8 cellular contexts compared by ENCODE assay signal in the genomic region with DNA sequence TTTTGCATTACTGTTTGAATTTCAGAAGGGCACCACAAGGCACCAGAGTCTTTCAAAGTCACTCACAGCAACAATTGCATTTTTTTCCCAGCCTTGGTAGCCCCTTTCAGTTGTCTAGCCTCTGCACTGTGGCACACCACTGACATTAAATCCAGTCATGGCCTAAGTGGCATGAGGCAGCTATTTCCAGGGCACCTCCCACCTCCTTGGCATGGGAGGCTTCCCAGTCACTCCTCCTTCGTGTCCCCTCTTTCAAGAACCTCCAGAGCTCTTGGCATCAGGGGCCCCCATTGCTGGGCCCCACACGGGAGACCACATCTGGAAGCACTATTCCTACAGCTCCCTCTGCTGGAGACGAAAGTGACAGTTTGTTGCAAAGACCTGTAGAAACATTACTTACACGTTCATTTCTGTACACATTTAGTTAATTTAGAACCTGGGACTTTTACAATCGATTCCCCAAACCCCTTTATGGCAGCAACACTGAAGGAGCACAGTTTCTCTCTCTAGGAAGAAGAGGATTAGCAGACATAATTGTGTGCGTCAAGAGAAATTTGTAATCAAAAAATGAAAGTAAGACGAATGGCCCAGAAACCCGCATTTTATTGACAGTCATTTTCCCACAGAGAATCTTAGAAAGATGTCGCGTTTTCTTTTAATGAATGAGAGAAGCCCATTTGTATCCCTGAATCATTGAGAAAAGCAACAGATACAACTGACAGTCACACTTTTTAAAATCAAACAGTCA. TPM values are rescaled to one million over a fixed set of nuclear protein-coding genes. Genes with fewer than 3 reads are reported as not detected.
DNase-seq lines count a peak whose midpoint lies in the region; ATAC-seq and TF ChIP-seq lines count a peak whose summit lies in the region.

No MANE protein-coding gene starts in this region.

- no peaks in the 10 kb centered on the region for H3K9me3 ChIP-seq in AG04450 (ENCODE audit: control insufficient read depth, insufficient read depth, low read length)
- H3K9me3 ChIP-seq in MG63: no peaks in the 10 kb centered on the region

- H3K27ac ChIP-seq in AG04450 (ENCODE audit: low read depth, low read length) (no peak overlapping the region), RWPE1 (peak overlapping the region; percentile 44; the same call in 1 of the 2 replicates)

- H3K4me3 ChIP-seq in AG04450 (ENCODE audit: low read depth, low read length) (no peak overlapping the region), GM12864 (ENCODE audit: low read depth, low read length) (no peak overlapping the region), MG63 (no peak overlapping the region)

- POLR2A ChIA-PET in AG04450 (lab: Yijun Ruan, JAX) (no interaction called here), RWPE1 (lab: Yijun Ruan, JAX; ENCODE audit: low non-redundant PET) (interaction anchor here (0.6 kb wide), 1 partner anchor 70 kb away, joined by 3 read pairs; no protein-coding TSS in a partner anchor)

- ATAC-seq in GM21723 (IDR thresholded peaks at IDR 0.05; ENCODE audit: unreplicated experiment) (no peak), GM21786 (IDR thresholded peaks at IDR 0.05; ENCODE audit: unreplicated experiment) (no peak)

- H3K27me3 ChIP-seq in AG04450 (ENCODE audit: control insufficient read depth, insufficient read depth, low read length): peaks cover 6% of the 10 kb centered on the region
- no peaks in the 10 kb centered on the region for H3K27me3 ChIP-seq in MG63

- peaks cover 61% of the 10 kb centered on the region for H3K36me3 ChIP-seq in MG63

- H3K27me3 Mint-ChIP-seq in immature natural killer cell (ENCODE audit: low read depth in 3 of 3): peaks cover 3 to 6% (median 5%) of the 10 kb centered on the region in 3 donors

- TF ChIP-seq CTCF in AG04450 (IDR thresholded peaks at IDR 0.05; ENCODE audit: low read depth, low read length) (peak; percentile 52), GM12864 (IDR thresholded peaks at IDR 0.05; ENCODE audit: low read depth, low read length, missing control alignments) (peak; percentile 50), RWPE1 (conservative IDR thresholded peaks at IDR 0.05; ENCODE audit: low read depth) (peak; percentile 56)

- no peak overlapping the region for H3K27ac Mint-ChIP-seq in immature natural killer cell

- DNase-seq in AG04450 (ENCODE audit: low read depth, low spot score) (no peak), GM12864 (ENCODE audit: low read depth) (no peak), RWPE1 (ENCODE audit: low spot score) (no peak), fibroblast of the conjunctiva (ENCODE audit: low read depth) (peak; percentile 29), immature natural killer cell (no peak), MG63 (no peak)

- peaks cover 18 to 40% of the 10 kb centered on the region in 2 donors for H3K4me1 Mint-ChIP-seq in immature natural killer cell

- CTCF ChIA-PET in AG04450 (lab: Charles Lee): interaction anchor here (0.6 to 1.4 kb wide), 12 partner anchors 9 to 208 kb away, joined by 3 to 9 read pairs (median 4); a partner anchor contains a TSS
- CTCF ChIA-PET in RWPE1 (lab: Yijun Ruan, JAX): interaction anchor here (0.7 to 1.1 kb wide), 6 partner anchors 13 to 99 kb away, joined by 3 to 4 read pairs (median 4); no protein-coding TSS in a partner anchor

- H3K36me3 Mint-ChIP-seq in immature natural killer cell: peaks cover 8 to 20% (median 12%) of the 10 kb centered on the region in 3 donors

- H3K9me3 Mint-ChIP-seq in immature natural killer cell: no peaks in the 10 kb centered on the region

- no peak overlapping the region for H3K4me3 Mint-ChIP-seq in immature natural killer cell

RNA-seq across cellular contexts. Expression of a gene that starts 5.7 kb away (rescaled TPM):
- polyA plus RNA-seq in AG04450 (2011; rRNA removed) (0.02 and 0.06 TPM in 2 replicates), immature natural killer cell (under 1 TPM in 1 of 3 donors, not detected in 2; 0.12 TPM)
- polyA minus RNA-seq in AG04450 (2011; rRNA and poly(A)+ RNA removed): 0.14 TPM in 1 of 2 replicates, not detected in the other
- 0.07 and 0.23 TPM in 2 replicates for total RNA-seq in MG63 (2014; rRNA removed; shearing (Covaris generic); ENCODE audit: low replicate concordance)

RNA-seq across cellular contexts. Expression of a gene that starts 13.6 kb away (rescaled TPM):
- polyA plus RNA-seq in AG04450 (2011; rRNA removed): 283 and 393 TPM in 2 replicates
- polyA minus RNA-seq in AG04450 (2011; rRNA and poly(A)+ RNA removed): 36.3 and 49.0 TPM in 2 replicates
- polyA plus RNA-seq in immature natural killer cell: 100 to 1,000 TPM in 2 of 3 donors, 10 to 100 TPM in 1; 62.3 to 129 (median 124) TPM
- total RNA-seq in MG63 (2014; rRNA removed; shearing (Covaris generic); ENCODE audit: low replicate concordance): 168 and 264 TPM in 2 replicates

RNA-seq across cellular contexts. Expression of a gene that starts 20.1 kb away (rescaled TPM):
- 7.2 and 8.7 TPM in 2 replicates for polyA plus RNA-seq in AG04450 (2011; rRNA removed)
- polyA minus RNA-seq in AG04450 (2011; rRNA and poly(A)+ RNA removed): 8.1 and 10.9 TPM in 2 replicates
- polyA plus RNA-seq in immature natural killer cell: 1 to 10 TPM in 1 of 3 donors, under 1 TPM in 1, not detected in 1; 0.19 to 3.0 TPM
- total RNA-seq in MG63 (2014; rRNA removed; shearing (Covaris generic); ENCODE audit: low replicate concordance): 7.8 and 7.9 TPM in 2 replicates

RNA-seq across cellular contexts. Expression of a gene that starts 50.0 kb away (rescaled TPM):
- polyA plus RNA-seq in AG04450 (2011; rRNA removed) (59.3 and 65.3 TPM in 2 replicates), immature natural killer cell (10 to 100 TPM; 17.3 to 30.7 (median 20.4) TPM)
- 54.5 and 58.4 TPM in 2 replicates for polyA minus RNA-seq in AG04450 (2011; rRNA and poly(A)+ RNA removed)
- total RNA-seq in MG63 (2014; rRNA removed; shearing (Covaris generic); ENCODE audit: low replicate concordance): 83.9 and 87.1 TPM in 2 replicates

RNA-seq across cellular contexts. Expression of a gene that starts 58.2 kb away (rescaled TPM):
- not detected in 2 replicates for polyA plus RNA-seq in AG04450 (2011; rRNA removed)
- not detected in 2 replicates for polyA minus RNA-seq in AG04450 (2011; rRNA and poly(A)+ RNA removed)
- not detected for polyA plus RNA-seq in immature natural killer cell
- total RNA-seq in MG63 (2014; rRNA removed; shearing (Covaris generic); ENCODE audit: low replicate concordance): not detected in 2 replicates
